8 cellular contexts compared by ENCODE assay signal in genomic region chr5:126508251-126508961, GRCh38.
DNase-seq lines count a peak whose midpoint lies in the region; ATAC-seq, FAIRE-seq and TF ChIP-seq lines count a peak whose summit lies in the region.
"Had no signal": no experiment of that assay in that cellular context is flagged by ENCODE, and none has a peak within 500 bp of the region (broad histone marks: within the 10 kb centered on the region; RNA-seq: fewer than 3 reads in every experiment).

No MANE protein-coding gene starts in this region.

- in situ Hi-C loops in ACHN (cut with HindIII; ENCODE audit: low pct_ligation_motif_present, low pct_unique_long_range_greater_than_20kb, low sequenced_read_pairs) = no loop called here

- no peaks in the 10 kb centered on the region for H3K27me3 ChIP-seq in PC-9 (ENCODE audit: insufficient read depth, low read depth)
- no peaks in the 10 kb centered on the region for H3K27me3 ChIP-seq in effector memory CD4-positive, alpha-beta T cell (replicated peaks; ENCODE audit: control insufficient read depth, insufficient read depth, low read length, poor library complexity, severe bottlenecking)
- no peaks in the 10 kb centered on the region for H3K27me3 ChIP-seq in small intestine (ENCODE audit: control insufficient read depth in 2 of 2, insufficient read depth in 2 of 2, low read length in 2 of 2)
- H3K27me3 ChIP-seq: ovary had no signal

- intact Hi-C loops in PC-9 (cut with micrococcal nuclease; ENCODE audit: unreplicated experiment) = no loop called here

- no peak overlapping the region for H3K4me2 ChIP-seq in PC-9

- TF ChIP-seq CTCF in HEK293 (tag by site-specific recombination; IDR thresholded peaks at IDR 0.05) = no peak
- no peak for TF ChIP-seq CTCF in PC-9 (conservative IDR thresholded peaks at IDR 0.05)

- no peaks in the 10 kb centered on the region for H4K20me1 ChIP-seq in PC-9 (ENCODE audit: insufficient read depth)

- WGBS in small intestine, 3 donors = 84 to 89% (median 86%) methylated on average over 13 of the region's 13 CpGs

- POLR2A ChIA-PET in HEK293 (lab: Yijun Ruan, JAX) (no interaction called here), PC-9 (lab: Charles Lee; ENCODE audit: unreplicated experiment) (no interaction called here)

- no peaks in the 10 kb centered on the region for H3K9me3 ChIP-seq in HEK293 (ENCODE audit: control insufficient read depth, insufficient read depth, low read depth, low read length)
- H3K9me3 ChIP-seq in PC-9 (ENCODE audit: insufficient read depth, low read depth) = no peaks in the 10 kb centered on the region
- H3K9me3 ChIP-seq in effector memory CD4-positive, alpha-beta T cell (ENCODE audit: control insufficient read depth, low read length) = no peaks in the 10 kb centered on the region
- no peaks in the 10 kb centered on the region for H3K9me3 ChIP-seq in small intestine (ENCODE audit: control insufficient read depth, low read depth)
- H3K9me3 ChIP-seq: ovary had no signal

- CTCF ChIA-PET in HEK293 (lab: Yijun Ruan, JAX) (interaction anchor here (0.9 kb wide), 1 partner anchor 24 kb away, joined by 3 read pairs; no protein-coding TSS in a partner anchor), PC-9 (lab: Charles Lee) (no interaction called here)

- H3K4me1 ChIP-seq in HEK293 (ENCODE audit: control insufficient read depth, insufficient read depth, low read length) = no peaks in the 10 kb centered on the region; the same call in 1 of the 2 replicates
- 0 out of 2 replicates have a peak, but pooled peaks cover 6% of the 10 kb centered on the region for H3K4me1 ChIP-seq in PC-9 (replicated peaks; ENCODE audit: insufficient read depth)
- H3K4me1 ChIP-seq in effector memory CD4-positive, alpha-beta T cell (ENCODE audit: control insufficient read depth, insufficient read depth, low read length, poor library complexity, severe bottlenecking) = peaks cover 17% of the 10 kb centered on the region
- peaks cover 0 to 5% of the 10 kb centered on the region in 2 donors for H3K4me1 ChIP-seq in small intestine (ENCODE audit: control insufficient read depth in 2 of 2, insufficient read depth in 1 of 2, low read depth in 1 of 2, low read length in 1 of 2)

- no peaks in the 10 kb centered on the region for H3F3A ChIP-seq in PC-9 (ENCODE audit: insufficient read depth, low read depth)

- ATAC-seq in GM21576 (IDR thresholded peaks at IDR 0.05; ENCODE audit: unreplicated experiment) = no peak

- no peaks in the 10 kb centered on the region for H3K79me2 ChIP-seq in PC-9 (ENCODE audit: low read depth)

- H3K36me3 ChIP-seq in HEK293 (ENCODE audit: control insufficient read depth in 2 of 2, insufficient read depth in 1 of 2, low read length in 2 of 2) (no peaks in the 10 kb centered on the region), PC-9 (ENCODE audit: low read depth) (no peaks in the 10 kb centered on the region), small intestine (ENCODE audit: control insufficient read depth in 2 of 2, insufficient read depth in 2 of 2, low read length in 2 of 2) (no peaks in the 10 kb centered on the region)
- no peaks in the 10 kb centered on the region for H3K36me3 ChIP-seq in effector memory CD4-positive, alpha-beta T cell (ENCODE audit: control insufficient read depth, insufficient read depth, low read length)
- H3K36me3 ChIP-seq: ovary had no signal

- no peak for FAIRE-seq in small intestine (lab: Jason Lieb, UNC)

- no TSS peak for BruUV-seq in PC-9 (replicated peaks; lab: Mats Ljungman, UMichigan)

- no peak overlapping the region for H3K4me3 ChIP-seq in HEK293 (ENCODE audit: low read depth, low read length)
- H3K4me3 ChIP-seq in PC-9 = no peak overlapping the region
- peak overlapping the region; percentile 14 for H3K4me3 ChIP-seq in effector memory CD4-positive, alpha-beta T cell (ENCODE audit: insufficient read depth, low read depth, low read length, poor library complexity, severe bottlenecking)
- H3K4me3 ChIP-seq in small intestine (ENCODE audit: low read depth in 1 of 2, low read length in 2 of 2) = no peak overlapping the region
- H3K4me3 ChIP-seq: ovary had no signal

- no peaks in the 10 kb centered on the region for H3K9me2 ChIP-seq in PC-9 (ENCODE audit: insufficient read depth)

- DNase-seq in PC-9 = no peak
- DNase-seq in effector memory CD4-positive, alpha-beta T cell = no peak
- no peak for DNase-seq in small intestine
- no peak for DNase-seq in NCI-H2171 (lab: John Stamatoyannopoulos, UW)
- DNase-seq in ACHN = no peak

- H3K27ac ChIP-seq in HEK293 (ENCODE audit: extremely low read depth, low read depth, low read length) (no peak overlapping the region), PC-9 (no peak overlapping the region), small intestine (ENCODE audit: low read depth in 1 of 2, low read length in 1 of 2) (peak overlapping the region; percentile 8 to 97)
- no peak overlapping the region for H3K27ac ChIP-seq in effector memory CD4-positive, alpha-beta T cell (ENCODE audit: insufficient read depth, low read length, poor library complexity, severe bottlenecking)

- H2AFZ ChIP-seq in PC-9 = peak overlapping the region; percentile 61; the same call in 1 of the 2 replicates

TF ChIP-seq in HEK293, 187 proteins besides CTCF, POLR2A, EP300 and RAD21:
- no peak for TF ChIP-seq ZEB2 (tag by site-specific recombination; IDR thresholded peaks at IDR 0.05)
- no peak for TF ChIP-seq ZNF292 (tag by site-specific recombination; IDR thresholded peaks at IDR 0.05; ENCODE audit: borderline replicate concordance, low read depth)
- no peak for TF ChIP-seq ZNF830 (tag by site-specific recombination; IDR thresholded peaks at IDR 0.05; ENCODE audit: low read depth)
- 0 out of 2 replicates have a peak, but pooled peaks have one; percentile 22 for TF ChIP-seq PRDM4 (tag by site-specific recombination; IDR thresholded peaks at IDR 0.05)
- TF ChIP-seq ZNF600 (tag by site-specific recombination; IDR thresholded peaks at IDR 0.05) = no peak
- no peak for TF ChIP-seq ZNF302 (tag by site-specific recombination; IDR thresholded peaks at IDR 0.05; ENCODE audit: low read depth)

Comparison
In these comparisons a context has a peak if more than half of its experiments do, and no peak if none do; other contexts are left out.
1. H3K27ac ChIP-seq: peak in small intestine (2 of 2); none in HEK293 (single experiment), PC-9 (single experiment) and effector memory CD4-positive, alpha-beta T cell (single experiment).